In genomic region chr3:97896547-97896946, GRCh38 we compare ENCODE assay signal across 1 cellular context.
TF ChIP-seq lines count a peak whose summit lies in the region.

No MANE protein-coding gene starts in this region.

TF ChIP-seq in GM23338, 12 proteins besides CTCF, POLR2A, EP300 and RAD21 (continued from another document):
- TF ChIP-seq ZNF462 (CRISPR knock-in tag; IDR thresholded peaks at IDR 0.05) = no peak
- TF ChIP-seq ZNF114 (CRISPR knock-in tag; IDR thresholded peaks at IDR 0.05) = no peak
